Comparison of ENCODE assay signal across 9 cellular contexts in the genomic region with DNA sequence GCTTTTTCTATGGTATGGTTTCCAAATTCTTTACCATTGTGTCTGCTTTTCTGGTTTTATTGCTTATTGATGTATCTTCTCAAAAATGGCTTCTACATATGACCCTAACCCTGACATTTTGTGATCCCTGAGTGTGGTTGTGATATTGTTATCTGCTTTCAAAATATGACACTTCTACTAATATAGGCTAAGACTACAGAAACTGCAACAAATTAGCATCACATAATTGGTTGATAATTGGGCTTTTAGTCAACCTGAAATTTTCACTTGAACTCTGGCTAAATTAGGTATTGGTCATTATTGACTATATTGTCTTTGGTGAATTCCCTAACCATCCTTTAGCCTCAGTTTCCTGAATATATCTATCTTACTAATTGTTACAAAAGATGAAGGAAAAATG.
"Had no signal": no experiment of that assay in that cellular context is flagged by ENCODE, and none has a peak within 500 bp of the region (broad histone marks: within the 10 kb centered on the region; RNA-seq: fewer than 3 reads in every experiment).

No MANE protein-coding gene starts in this region.

- DNase-seq: IMR-90, KBM-7, KG1 had no signal

- H3K27ac ChIP-seq: HL-60, KMS-11 had no signal

- ATAC-seq: HepG2, K562 had no signal

- H3K27ac Mint-ChIP-seq: IgD-negative memory B cell had no signal

- H3K4me1 Mint-ChIP-seq: IgD-negative memory B cell had no signal

- H3K9ac ChIP-seq: KMS-11 had no signal

- FAIRE-seq: HepG2, HTR-8/SVneo, K562 had no signal

- H3K4me2 ChIP-seq: KMS-11 had no signal

- H3K4me3 ChIP-seq: K562 had no signal

- H3K27me3 Mint-ChIP-seq: IgD-negative memory B cell had no signal

- H3K36me3 Mint-ChIP-seq: IgD-negative memory B cell had no signal

- H3K4me3 Mint-ChIP-seq: IgD-negative memory B cell had no signal
